Comparison of ENCODE assay signal across 29 cellular contexts in genomic region chr1:94909486-94909885, GRCh38. TPM values are rescaled to one million over a fixed set of nuclear protein-coding genes. Genes with fewer than 3 reads are reported as not detected.
A peak's percentile ranks its signal among the peaks of the same experiment; 100 is the strongest.
DNase-seq lines count a peak whose midpoint lies in the region; ATAC-seq and TF ChIP-seq lines count a peak whose summit lies in the region.
"Had no signal": no experiment of that assay in that cellular context is flagged by ENCODE, and none has a peak within 500 bp of the region (broad histone marks: within the 10 kb centered on the region; RNA-seq: fewer than 3 reads in every experiment).

No MANE protein-coding gene starts in this region.

- H3K9me2 ChIP-seq in GM23338 (ENCODE audit: insufficient read depth): peaks cover 5% of the 10 kb centered on the region

- peak overlapping the region; percentile 3; the same call in 1 of the 3 replicates for H3K4me3 Mint-ChIP-seq in GM23338
- no peak overlapping the region for H3K4me3 Mint-ChIP-seq in neural progenitor cell
- no peak overlapping the region for H3K4me3 Mint-ChIP-seq in stimulated activated naive CD8-positive, alpha-beta T cell treated with anti-CD3 and anti-CD28 coated beads, Interleukin-15, amount 100 ng/mL, for 72 hours
- H3K4me3 Mint-ChIP-seq: activated CD4-positive, alpha-beta memory T cell treated with anti-CD3 and anti-CD28 coated beads, Interleukin-2, amount 10 ng/mL, durations not matched to agents 7 days and 5 days; activated naive CD4-positive, alpha-beta T cell treated with anti-CD3 and anti-CD28 coated beads, Interleukin-2, amount 50 U/mL, for 24 hours; activated T-helper 17 cell treated with anti-CD3 and anti-CD28 coated beads, Interleukin-2, amount 50 U/mL, for 72 hours; B cell; CD8-positive, alpha-beta T cell; naive thymus-derived CD4-positive, alpha-beta T cell; T-helper 17 cell had no signal

- H3K4me1 Mint-ChIP-seq in GM23338 (peaks cover 55% of the 10 kb centered on the region), neural progenitor cell (peaks cover 26% of the 10 kb centered on the region)
- H3K4me1 Mint-ChIP-seq in stimulated activated naive CD8-positive, alpha-beta T cell treated with anti-CD3 and anti-CD28 coated beads, Interleukin-15, amount 100 ng/mL, for 72 hours: no peaks in the 10 kb centered on the region
- H3K4me1 Mint-ChIP-seq: activated CD4-positive, alpha-beta memory T cell treated with anti-CD3 and anti-CD28 coated beads, Interleukin-2, amount 10 ng/mL, durations not matched to agents 7 days and 5 days; activated naive CD4-positive, alpha-beta T cell treated with anti-CD3 and anti-CD28 coated beads, Interleukin-2, amount 50 U/mL, for 24 hours; B cell; T-helper 17 cell had no signal

- H3K4me2 ChIP-seq in GM23338 (peak overlapping the region; percentile 73), neural progenitor cell (peak overlapping the region; percentile 15)

- H3K27me3 Mint-ChIP-seq in GM23338 (ENCODE audit: insufficient read depth, low read depth, poor library complexity) (peaks cover 2% of the 10 kb centered on the region), neural progenitor cell (ENCODE audit: insufficient read depth, low read depth) (peaks cover 4% of the 10 kb centered on the region)
- H3K27me3 Mint-ChIP-seq in stimulated activated naive CD8-positive, alpha-beta T cell treated with anti-CD3 and anti-CD28 coated beads, Interleukin-15, amount 100 ng/mL, for 72 hours: no peaks in the 10 kb centered on the region

- H3K9ac ChIP-seq in neural progenitor cell: no peak overlapping the region
- H3K9ac ChIP-seq: parathyroid adenoma had no signal

- ATAC-seq in GM23338 (peak; percentile 64), GM18498 (IDR thresholded peaks at IDR 0.05; ENCODE audit: unreplicated experiment) (no peak), HG03159 (IDR thresholded peaks at IDR 0.05; ENCODE audit: unreplicated experiment) (no peak)
- no peak for ATAC-seq in stimulated activated naive CD8-positive, alpha-beta T cell treated with anti-CD3 and anti-CD28 coated beads, Interleukin-15, amount 100 ng/mL, for 72 hours
- ATAC-seq: activated T-helper 17 cell treated with anti-CD3 and anti-CD28 coated beads, Interleukin-2, amount 50 U/mL, for 72 hours; CD8-positive, alpha-beta T cell; esophagus mucosa; left ventricle myocardium superior; naive thymus-derived CD4-positive, alpha-beta T cell; SK-N-SH treated with all-trans-retinoic acid at 6 μM for 48 hours; T-helper 17 cell had no signal

- no peaks in the 10 kb centered on the region for H3K36me3 ChIP-seq in GM23338 (ENCODE audit: insufficient read depth)
- H3K36me3 ChIP-seq in neural progenitor cell: no peaks in the 10 kb centered on the region

- H2AFZ ChIP-seq in GM23338 (no peak overlapping the region), neural progenitor cell (replicated peaks) (no peak overlapping the region)
- H2AFZ ChIP-seq: parathyroid adenoma had no signal

- H3K27ac ChIP-seq in GM23338 (ENCODE audit: low read depth) (no peak overlapping the region), neural progenitor cell (no peak overlapping the region)
- H3K27ac ChIP-seq: parathyroid adenoma, upper lobe of left lung had no signal

- H3K4me3 ChIP-seq in GM23338: peak overlapping the region; percentile 8; the same call in 1 of the 2 replicates
- no peak overlapping the region for H3K4me3 ChIP-seq in fibroblast of villous mesenchyme (ENCODE audit: low read depth, low read length)
- no peak overlapping the region for H3K4me3 ChIP-seq in neural progenitor cell
- H3K4me3 ChIP-seq: upper lobe of left lung had no signal

- TF ChIP-seq CTCF in GM23338 (conservative IDR thresholded peaks at IDR 0.05; ENCODE audit: low read depth in 2 of 2) (no peak), fibroblast of villous mesenchyme (IDR thresholded peaks at IDR 0.05; ENCODE audit: insufficient read depth, low read depth, low read length) (no peak), neural progenitor cell (IDR thresholded peaks at IDR 0.05) (no peak)

- H3K27me3 ChIP-seq in GM23338 (ENCODE audit: insufficient read depth): no peaks in the 10 kb centered on the region
- H3K27me3 ChIP-seq in neural progenitor cell: no peaks in the 10 kb centered on the region
- H3K27me3 ChIP-seq: upper lobe of left lung had no signal

- no peaks in the 10 kb centered on the region for H3K9me3 ChIP-seq in neural progenitor cell (ENCODE audit: low read depth)
- H3K9me3 ChIP-seq: upper lobe of left lung had no signal

- H3F3A ChIP-seq in GM23338 (replicated peaks; ENCODE audit: low read depth) (no peaks in the 10 kb centered on the region), neural progenitor cell (ENCODE audit: low read depth) (peaks cover 19% of the 10 kb centered on the region)

- H3K27ac Mint-ChIP-seq in GM23338 (no peak overlapping the region), neural progenitor cell (peak overlapping the region; percentile 51)
- no peak overlapping the region for H3K27ac Mint-ChIP-seq in stimulated activated naive CD8-positive, alpha-beta T cell treated with anti-CD3 and anti-CD28 coated beads, Interleukin-15, amount 100 ng/mL, for 72 hours
- H3K27ac Mint-ChIP-seq: activated CD4-positive, alpha-beta memory T cell treated with anti-CD3 and anti-CD28 coated beads, Interleukin-2, amount 10 ng/mL, durations not matched to agents 7 days and 5 days; activated naive CD4-positive, alpha-beta T cell treated with anti-CD3 and anti-CD28 coated beads, Interleukin-2, amount 50 U/mL, for 24 hours; activated T-helper 17 cell treated with anti-CD3 and anti-CD28 coated beads, Interleukin-2, amount 50 U/mL, for 72 hours; B cell; CD8-positive, alpha-beta T cell; naive thymus-derived CD4-positive, alpha-beta T cell; T-helper 17 cell had no signal

- DNase-seq in GM23338 (ENCODE audit: low spot score) (peak; percentile 70), NCI-H2107 (lab: John Stamatoyannopoulos, UW) (peak; percentile 15), fibroblast of villous mesenchyme (ENCODE audit: low read depth) (peak; percentile 32), neural progenitor cell (ENCODE audit: low spot score) (peak; percentile 54), hippocampal formation (lab: John Stamatoyannopoulos, UW) (no peak)
- DNase-seq in stimulated activated naive CD8-positive, alpha-beta T cell treated with anti-CD3 and anti-CD28 coated beads, Interleukin-15, amount 100 ng/mL, for 72 hours: no peak
- DNase-seq: activated CD4-positive, alpha-beta memory T cell treated with anti-CD3 and anti-CD28 coated beads, Interleukin-2, amount 10 ng/mL, durations not matched to agents 7 days and 5 days; activated CD4-positive, alpha-beta T cell treated with anti-CD3 and anti-CD28 coated beads for 1 hour; amygdala; CD8-positive, alpha-beta T cell; cortex of kidney; foreskin melanocyte; left ventricle myocardium superior; naive thymus-derived CD4-positive, alpha-beta T cell; NCI-H345; NCI-H748 treated with DMSO at 0.1 percent for 48 hours; right cardiac atrium; stimulated activated CD4-positive, alpha-beta T cell treated with anti-CD3 and anti-CD28 coated beads, Interleukin-12 subunit alpha, Interleukin-12 subunit beta, amount 100 ng/mL, for 4 hours; stimulated activated CD4-positive, alpha-beta T cell treated with anti-CD3 and anti-CD28 coated beads, Interleukin-4, amount 100 ng/mL, for 1 hour; T-helper 17 cell; upper lobe of left lung had no signal

- H3K9me3 Mint-ChIP-seq in GM23338 (no peaks in the 10 kb centered on the region), neural progenitor cell (peaks cover 36% of the 10 kb centered on the region)
- no peaks in the 10 kb centered on the region for H3K9me3 Mint-ChIP-seq in stimulated activated naive CD8-positive, alpha-beta T cell treated with anti-CD3 and anti-CD28 coated beads, Interleukin-15, amount 100 ng/mL, for 72 hours
- H3K9me3 Mint-ChIP-seq: activated CD4-positive, alpha-beta memory T cell treated with anti-CD3 and anti-CD28 coated beads, Interleukin-2, amount 10 ng/mL, durations not matched to agents 7 days and 5 days; activated naive CD4-positive, alpha-beta T cell treated with anti-CD3 and anti-CD28 coated beads, Interleukin-2, amount 50 U/mL, for 24 hours; CD8-positive, alpha-beta T cell had no signal

- peaks cover 43% of the 10 kb centered on the region for H3K36me3 Mint-ChIP-seq in GM23338 (ENCODE audit: low read depth)
- H3K36me3 Mint-ChIP-seq in neural progenitor cell: peaks cover 62% of the 10 kb centered on the region
- H3K36me3 Mint-ChIP-seq: activated naive CD4-positive, alpha-beta T cell treated with anti-CD3 and anti-CD28 coated beads, Interleukin-2, amount 50 U/mL, for 24 hours had no signal

- peaks cover 100% of the 10 kb centered on the region for H3K79me2 ChIP-seq in GM23338 (replicated peaks; ENCODE audit: insufficient read depth)
- H3K79me2 ChIP-seq in neural progenitor cell (ENCODE audit: low read depth): peaks cover 100% of the 10 kb centered on the region

- peaks cover 66% of the 10 kb centered on the region for H3K4me1 ChIP-seq in GM23338 (ENCODE audit: insufficient read depth)
- H3K4me1 ChIP-seq in neural progenitor cell: peaks cover 27% of the 10 kb centered on the region
- H3K4me1 ChIP-seq: parathyroid adenoma had no signal

- H4K20me1 ChIP-seq in GM23338 (replicated peaks; ENCODE audit: insufficient read depth): peaks cover 95% of the 10 kb centered on the region
- peaks cover 100% of the 10 kb centered on the region for H4K20me1 ChIP-seq in neural progenitor cell (ENCODE audit: low read depth)

TF ChIP-seq in GM23338, 12 proteins besides CTCF, POLR2A, EP300 and RAD21 (continues in another document):
- no peak for TF ChIP-seq ZNF331 (CRISPR knock-in tag; IDR thresholded peaks at IDR 0.05; ENCODE audit: low read depth)
- TF ChIP-seq EZH2 (IDR thresholded peaks at IDR 0.05; ENCODE audit: low read depth, unreplicated experiment): no peak
- no peak for TF ChIP-seq EZH2phosphoT487 (IDR thresholded peaks at IDR 0.05; ENCODE audit: unreplicated experiment)

RNA-seq across cellular contexts. Expression of gene CNN3, which starts 17.4 kb away (rescaled TPM):
- total RNA-seq in GM23338 (2014; rRNA removed; shearing (Covaris generic)): 220 and 247 TPM in 2 replicates
- 270 and 312 TPM in 2 replicates for polyA plus RNA-seq in GM23338 (2016; fragmentation: Nextera tagmentation; extraction: Ambion mirVana)
- total RNA-seq in fibroblast of villous mesenchyme (354 and 485 TPM in 2 replicates), neural progenitor cell (ENCODE audit: low replicate concordance) (477 and 644 TPM in 2 replicates)

Comparison
In these comparisons a context has a peak if more than half of its experiments do, and no peak if none do; other contexts are left out.
1. DNase-seq: peak in GM23338 (single experiment), NCI-H2107 (single experiment), fibroblast of villous mesenchyme (single experiment) and neural progenitor cell (single experiment); none in hippocampal formation (0 of 2) and stimulated activated naive CD8-positive, alpha-beta T cell treated with anti-CD3 and anti-CD28 coated beads, Interleukin-15, amount 100 ng/mL, for 72 hours (0 of 2).